In the genomic region with DNA sequence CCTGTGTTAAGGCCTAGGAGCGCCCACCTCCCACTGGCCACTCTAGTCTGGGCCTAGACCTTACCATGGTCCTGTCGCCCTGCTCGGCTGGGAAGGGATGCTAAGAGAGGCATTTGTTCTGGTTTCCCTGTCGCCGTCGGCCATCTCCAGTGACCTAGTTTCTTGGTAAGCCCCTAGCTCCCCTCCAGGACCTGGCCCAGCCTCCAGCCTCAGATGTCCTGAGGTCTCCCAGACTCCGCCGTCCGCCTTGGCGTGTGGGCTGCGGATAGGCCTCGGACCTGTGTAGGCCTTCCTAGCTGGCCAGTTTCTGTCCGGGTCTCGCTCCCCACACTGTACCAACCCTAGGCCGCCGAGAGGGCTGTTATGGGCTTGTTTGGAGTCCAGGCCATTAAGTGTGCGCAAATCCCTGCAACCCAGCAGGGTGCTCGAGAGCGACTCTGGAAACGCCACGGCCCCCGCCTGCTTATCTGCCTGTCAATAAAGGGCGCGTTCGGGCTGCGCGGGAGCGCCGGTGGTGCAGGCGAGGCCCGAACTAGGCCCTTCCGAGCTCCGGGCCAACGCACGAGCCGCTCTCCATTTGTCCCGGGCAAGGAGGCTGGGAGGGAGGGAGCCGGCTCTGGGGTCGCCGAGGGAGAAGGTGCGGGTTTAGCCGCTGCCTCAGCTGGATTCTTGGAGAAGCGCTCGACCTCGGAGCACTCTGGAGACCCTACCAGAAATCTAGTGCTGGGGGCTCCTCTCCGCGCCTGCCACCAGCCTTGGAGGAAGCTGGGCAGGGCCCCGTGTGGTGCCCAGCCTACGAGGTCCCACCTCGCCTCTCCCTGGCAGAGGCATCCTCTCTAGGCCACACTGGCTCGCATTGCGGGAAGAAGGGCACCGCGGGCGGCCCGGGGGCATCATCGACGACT, we compare ENCODE assay signal across 26 cellular contexts. TPM values are rescaled to one million over a fixed set of nuclear protein-coding genes. Genes with fewer than 3 reads are reported as not detected.
DNase-seq lines count a peak whose midpoint lies in the region; ATAC-seq and TF ChIP-seq lines count a peak whose summit lies in the region.
"Had no signal": no experiment of that assay in that cellular context is flagged by ENCODE, and none has a peak within 500 bp of the region (broad histone marks: within the 10 kb centered on the region; RNA-seq: fewer than 3 reads in every experiment).

No MANE protein-coding gene starts in this region.

- H3K4me1 ChIP-seq in iPS-15b (ENCODE audit: control insufficient read depth, insufficient read depth, low read length) (peaks cover 29% of the 10 kb centered on the region), left ventricle myocardium inferior (peaks cover 45% of the 10 kb centered on the region), stomach (peaks cover 33 to 55% (median 48%) of the 10 kb centered on the region in 4 donors)

- H3K4me1 Mint-ChIP-seq in IgD-negative memory B cell (peaks cover 5 to 10% (median 9%) of the 10 kb centered on the region in 3 donors), osteocyte (ENCODE audit: unreplicated experiment) (peaks cover 19% of the 10 kb centered on the region)
- peaks cover 12% of the 10 kb centered on the region for H3K4me1 Mint-ChIP-seq in activated CD8-positive, alpha-beta memory T cell treated with anti-CD3 and anti-CD28 coated beads, Interleukin-2, amount 10 ng/mL, durations not matched to agents 7 days and 5 days

- no peaks in the 10 kb centered on the region for H3K36me3 Mint-ChIP-seq in IgD-negative memory B cell
- H3K36me3 Mint-ChIP-seq in osteocyte (ENCODE audit: unreplicated experiment) = no peaks in the 10 kb centered on the region
- peaks cover 3% of the 10 kb centered on the region for H3K36me3 Mint-ChIP-seq in activated CD8-positive, alpha-beta memory T cell treated with anti-CD3 and anti-CD28 coated beads, Interleukin-2, amount 10 ng/mL, durations not matched to agents 7 days and 5 days
- H3K36me3 Mint-ChIP-seq: activated naive CD8-positive, alpha-beta T cell had no signal

- intact Hi-C loops in left ventricle myocardium inferior (cut with micrococcal nuclease) (no loop called here), stomach (cut with DNase I; ENCODE audit: low total_unique reads) (no loop called here)

- WGBS in stomach, 5 donors = 10 to 20% (median 14%) methylated on average over 40 to 58 of the region's 58 CpGs

- H3K27me3 Mint-ChIP-seq in IgD-negative memory B cell (peaks cover 63% of the 10 kb centered on the region), osteocyte (ENCODE audit: unreplicated experiment) (peaks cover 85% of the 10 kb centered on the region)
- H3K27me3 Mint-ChIP-seq in activated CD8-positive, alpha-beta memory T cell treated with anti-CD3 and anti-CD28 coated beads, Interleukin-2, amount 10 ng/mL, durations not matched to agents 7 days and 5 days = peaks cover 91% of the 10 kb centered on the region

- H3K27me3 ChIP-seq in iPS-15b (ENCODE audit: control insufficient read depth, insufficient read depth, low read length) = peaks cover 99% of the 10 kb centered on the region
- peaks cover 100% of the 10 kb centered on the region for H3K27me3 ChIP-seq in left ventricle myocardium inferior (ENCODE audit: low read depth)
- peaks cover 65 to 100% (median 100%) of the 10 kb centered on the region in 3 donors for H3K27me3 ChIP-seq in stomach

- H3K27ac ChIP-seq in left ventricle myocardium inferior (replicated peaks) (no peak overlapping the region), stomach (no peak overlapping the region)
- H3K27ac ChIP-seq: hepatocyte had no signal

- H3K9me3 Mint-ChIP-seq in IgD-negative memory B cell (peaks cover 0 to 7% (median 0%) of the 10 kb centered on the region in 3 donors), osteocyte (ENCODE audit: unreplicated experiment) (no peaks in the 10 kb centered on the region)
- peaks cover 2% of the 10 kb centered on the region for H3K9me3 Mint-ChIP-seq in activated CD8-positive, alpha-beta memory T cell treated with anti-CD3 and anti-CD28 coated beads, Interleukin-2, amount 10 ng/mL, durations not matched to agents 7 days and 5 days (ENCODE audit: low read depth)

- no peak for TF ChIP-seq EP300 in stomach (IDR thresholded peaks at IDR 0.05)

- H3K9me3 ChIP-seq in iPS-15b (ENCODE audit: control insufficient read depth, insufficient read depth, low read length) (no peaks in the 10 kb centered on the region), left ventricle myocardium inferior (replicated peaks) (no peaks in the 10 kb centered on the region), stomach (peaks cover 0 to 13% (median 2%) of the 10 kb centered on the region in 4 donors)

- H3K27ac Mint-ChIP-seq in IgD-negative memory B cell (peak overlapping the region in 2 of 3 donors; percentile 47 to 83), osteocyte (ENCODE audit: unreplicated experiment) (no peak overlapping the region)
- no peak overlapping the region for H3K27ac Mint-ChIP-seq in activated CD8-positive, alpha-beta memory T cell treated with anti-CD3 and anti-CD28 coated beads, Interleukin-2, amount 10 ng/mL, durations not matched to agents 7 days and 5 days
- H3K27ac Mint-ChIP-seq: activated naive CD8-positive, alpha-beta T cell; activated T-helper 17 cell treated with anti-CD3 and anti-CD28 coated beads, Interleukin-2, amount 50 U/mL, for 72 hours had no signal

- DNase-seq in GM13976 (ENCODE audit: low spot score) = peak; percentile 32
- peak; percentile 82 for DNase-seq in osteocyte (ENCODE audit: extremely low spot score, unreplicated experiment)
- no peak for DNase-seq in left ventricle myocardium inferior
- no peak for DNase-seq in stomach
- no peak for DNase-seq in activated CD8-positive, alpha-beta memory T cell treated with anti-CD3 and anti-CD28 coated beads, Interleukin-2, amount 10 ng/mL, durations not matched to agents 7 days and 5 days
- DNase-seq: activated CD4-positive, alpha-beta T cell treated with anti-CD3 and anti-CD28 coated beads, Interleukin-2, amount 50 U/mL, for 1 hour; activated CD8-positive, alpha-beta memory T cell treated with anti-CD3 and anti-CD28 coated beads, Interleukin-2, amount 50 U/mL, for 4 hours; central memory CD4-positive, alpha-beta T cell; DMS 273 treated with DMSO at 0.1 percent for 48 hours; foreskin melanocyte; kidney glomerular epithelial cell; mammary epithelial cell; NCI-H1105 treated with DMSO at 0.1 percent for 48 hours; NCI-H2081; nucleus accumbens; PC-3; SHP77; stimulated activated CD4-positive, alpha-beta T cell treated with anti-CD3 and anti-CD28 coated beads, Interleukin-4, amount 100 ng/mL, for 4 hours had no signal

- H3K4me3 Mint-ChIP-seq in IgD-negative memory B cell (peak overlapping the region in 1 of 4 donors; percentile 82), osteocyte (ENCODE audit: unreplicated experiment) (no peak overlapping the region)
- H3K4me3 Mint-ChIP-seq in activated CD8-positive, alpha-beta memory T cell treated with anti-CD3 and anti-CD28 coated beads, Interleukin-2, amount 10 ng/mL, durations not matched to agents 7 days and 5 days = no peak overlapping the region
- H3K4me3 Mint-ChIP-seq: activated naive CD8-positive, alpha-beta T cell; activated T-helper 17 cell treated with anti-CD3 and anti-CD28 coated beads, Interleukin-2, amount 50 U/mL, for 72 hours had no signal

- ATAC-seq in activated CD8-positive, alpha-beta memory T cell treated with anti-CD3 and anti-CD28 coated beads, Interleukin-2, amount 10 ng/mL, durations not matched to agents 7 days and 5 days = no peak
- ATAC-seq: activated T-helper 17 cell treated with anti-CD3 and anti-CD28 coated beads, Interleukin-2, amount 50 U/mL, for 72 hours; PC-3 had no signal

- TF ChIP-seq POLR2A in stomach (IDR thresholded peaks at IDR 0.05) = no peak

- in situ Hi-C loops in GM13976 (cut with MboI; ENCODE audit: low sequenced_read_pairs, unreplicated experiment) = no loop called here

- TF ChIP-seq CTCF in GM13976 (IDR thresholded peaks at IDR 0.05; ENCODE audit: borderline replicate concordance, control extremely low read depth, extremely low read depth, insufficient read depth, missing control alignments) = no peak
- no peak for TF ChIP-seq CTCF in osteocyte (IDR thresholded peaks at IDR 0.05)
- TF ChIP-seq CTCF in left ventricle myocardium inferior (IDR thresholded peaks at IDR 0.05; ENCODE audit: borderline replicate concordance) = no peak
- TF ChIP-seq CTCF in stomach (IDR thresholded peaks at IDR 0.05) = no peak

- CTCF ChIA-PET in activated CD8-positive, alpha-beta memory T cell treated with anti-CD3 and anti-CD28 coated beads, Interleukin-2, amount 10 ng/mL, durations not matched to agents 7 days and 5 days (lab: Charles Lee) = no interaction called here

- no peak overlapping the region for H3K9ac ChIP-seq in iPS-15b (ENCODE audit: low read depth, low read length)

- peak overlapping the region; percentile 50 for H3K4me3 ChIP-seq in iPS-15b (ENCODE audit: low read depth, low read length)
- H3K4me3 ChIP-seq in left ventricle myocardium inferior = no peak overlapping the region
- no peak overlapping the region for H3K4me3 ChIP-seq in stomach
- H3K4me3 ChIP-seq: hepatocyte had no signal

- H3K36me3 ChIP-seq in iPS-15b (ENCODE audit: control insufficient read depth, insufficient read depth, low read length) (no peaks in the 10 kb centered on the region), left ventricle myocardium inferior (no peaks in the 10 kb centered on the region), stomach (no peaks in the 10 kb centered on the region)

RNA-seq across cellular contexts. Expression of a gene that starts 8.7 kb away (rescaled TPM):
- polyA plus RNA-seq in IgD-negative memory B cell (not detected), stomach (1 to 10 TPM in 2 of 3 donors, under 1 TPM in 1; 0.03 to 5.3 (median 1.2) TPM)
- total RNA-seq in osteocyte (not detected in 2 replicates), left ventricle myocardium inferior (not detected), stomach (10 to 100 TPM in 1 of 5 donors, 1 to 10 TPM in 1, under 1 TPM in 2, not detected in 1; 0.45 to 57.9 (median 4.8) TPM)
- total RNA-seq in activated CD8-positive, alpha-beta memory T cell treated with anti-CD3 and anti-CD28 coated beads, Interleukin-2, amount 10 ng/mL, durations not matched to agents 7 days and 5 days = not detected
- total RNA-seq: activated T-helper 17 cell treated with anti-CD3 and anti-CD28 coated beads, Interleukin-2, amount 50 U/mL, for 72 hours; esophagus mucosa; HT-29; ureter had no signal
- polyA plus RNA-seq: mammary epithelial cell had no signal

Comparison
In these comparisons a context has a peak if more than half of its experiments do, and no peak if none do; other contexts are left out.
1. DNase-seq: peak in GM13976 (single experiment) and osteocyte (single experiment); none in left ventricle myocardium inferior (single experiment), stomach (single experiment) and activated CD8-positive, alpha-beta memory T cell treated with anti-CD3 and anti-CD28 coated beads, Interleukin-2, amount 10 ng/mL, durations not matched to agents 7 days and 5 days (single experiment).
2. H3K27ac Mint-ChIP-seq: peak in IgD-negative memory B cell (2 of 3); none in osteocyte (single experiment) and activated CD8-positive, alpha-beta memory T cell treated with anti-CD3 and anti-CD28 coated beads, Interleukin-2, amount 10 ng/mL, durations not matched to agents 7 days and 5 days (single experiment).